ENCODE assay signal across 8 cellular contexts in the genomic region with DNA sequence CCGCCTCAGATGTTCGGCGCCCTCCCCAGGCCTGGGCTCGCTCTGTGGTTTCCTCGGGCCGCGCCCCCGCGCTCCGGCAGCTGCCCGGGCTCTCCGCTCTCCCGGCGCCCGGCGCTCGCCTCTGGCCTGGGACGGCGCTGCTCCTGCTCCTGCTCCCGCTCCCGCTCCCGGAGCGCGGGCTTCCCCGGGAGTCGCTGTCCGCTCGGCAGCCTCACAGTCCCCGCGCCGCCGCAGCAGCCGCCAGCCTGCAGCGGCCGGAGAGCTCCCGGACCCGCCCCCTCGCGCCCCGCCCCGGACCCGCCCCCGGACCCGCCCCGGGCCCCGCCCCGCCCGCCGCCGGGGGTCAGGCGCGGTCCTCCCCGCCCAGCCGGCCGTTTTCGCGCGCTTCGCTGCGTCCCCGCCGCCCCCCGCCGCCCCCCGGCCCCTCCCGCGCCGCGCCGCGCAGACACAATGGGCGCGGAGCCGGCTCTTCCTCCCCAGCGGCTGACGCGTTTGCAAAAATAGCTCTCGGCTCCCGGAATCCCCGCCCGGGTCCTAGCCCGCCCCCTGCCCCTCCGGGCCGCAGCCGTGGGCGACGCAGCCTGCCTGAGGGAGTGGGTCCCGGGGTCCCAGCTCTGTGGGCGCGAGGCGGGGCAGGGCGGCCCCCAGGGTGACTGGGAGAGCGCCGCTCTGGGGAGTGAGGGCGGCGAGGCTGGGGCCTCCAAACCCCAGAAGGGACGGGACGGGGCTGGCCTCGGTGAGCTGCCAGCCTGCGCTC. TPM values are rescaled to one million over a fixed set of nuclear protein-coding genes. Genes with fewer than 3 reads are reported as not detected.
DNase-seq lines count a peak whose midpoint lies in the region; ATAC-seq and TF ChIP-seq lines count a peak whose summit lies in the region.

A gene with protein sequence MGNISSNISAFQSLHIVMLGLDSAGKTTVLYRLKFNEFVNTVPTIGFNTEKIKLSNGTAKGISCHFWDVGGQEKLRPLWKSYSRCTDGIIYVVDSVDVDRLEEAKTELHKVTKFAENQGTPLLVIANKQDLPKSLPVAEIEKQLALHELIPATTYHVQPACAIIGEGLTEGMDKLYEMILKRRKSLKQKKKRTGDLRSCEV (minus strand): TSS at position 247 of the 757 bp plus-strand sequence. CDS start 495 bp downstream, outside the sequence.

- TF ChIP-seq CTCF in esophagus squamous epithelium (IDR thresholded peaks at IDR 0.05) (no peak), testis (IDR thresholded peaks at IDR 0.05) (no peak)

- H3K4me3 Mint-ChIP-seq in activated T-helper 1 cell treated with anti-CD3 and anti-CD28 coated beads, Interleukin-12 subunit alpha, Interleukin-12 subunit beta, Interleukin-2, Interleukin-4 antibody, amounts not matched to agents 30 ng/mL and 10 ng/mL and 1 ng/mL, durations not matched to agents 14 hours and 24 hours and 36 hours = peak within 1 kb of the TSS; percentile 93

- TF ChIP-seq POLR2A in esophagus squamous epithelium (IDR thresholded peaks at IDR 0.05) = peak in 3 of 4 donors; percentile 60 to 82 (median 82)
- TF ChIP-seq POLR2A in testis (IDR thresholded peaks at IDR 0.05) = no peak

- H3K27me3 ChIP-seq in NT2/D1 (ENCODE audit: insufficient read depth, insufficient read length) (peaks cover 20% of the 10 kb centered on the region), esophagus squamous epithelium (no peaks in the 10 kb centered on the region), muscle layer of duodenum (ENCODE audit: low read depth, low read length) (peaks cover 4% of the 10 kb centered on the region), testis (no peaks in the 10 kb centered on the region)

- intact Hi-C loops in activated T-helper 1 cell treated with anti-CD3 and anti-CD28 coated beads, Interleukin-12 subunit alpha, Interleukin-12 subunit beta, Interleukin-2, Interleukin-4 antibody, amounts not matched to agents 30 ng/mL and 10 ng/mL and 1 ng/mL, durations not matched to agents 14 hours and 24 hours and 36 hours (cut with micrococcal nuclease) = loop anchor here (1.0 kb wide), 1 partner anchor 51 kb away; no protein-coding TSS in a partner anchor
- intact Hi-C loops in esophagus squamous epithelium (cut with DNase I) = loop anchor here (5.0 kb wide), 1 partner anchor 205 kb away; no protein-coding TSS in a partner anchor
- intact Hi-C loops in testis (cut with DNase I; ENCODE audit: low total_unique reads) = no loop called here

- peak within 1 kb of the TSS; percentile 95 for H3K27ac Mint-ChIP-seq in activated T-helper 1 cell treated with anti-CD3 and anti-CD28 coated beads, Interleukin-12 subunit alpha, Interleukin-12 subunit beta, Interleukin-2, Interleukin-4 antibody, amounts not matched to agents 30 ng/mL and 10 ng/mL and 1 ng/mL, durations not matched to agents 14 hours and 24 hours and 36 hours

- peaks cover 38% of the 10 kb centered on the region for H3K36me3 ChIP-seq in NT2/D1 (ENCODE audit: insufficient read depth, insufficient read length, low read length)
- no peaks in the 10 kb centered on the region for H3K36me3 ChIP-seq in esophagus squamous epithelium
- H3K36me3 ChIP-seq in muscle layer of duodenum (ENCODE audit: control insufficient read depth in 1 of 2, insufficient read depth in 2 of 2, low read length in 2 of 2) = no peaks in the 10 kb centered on the region
- no peaks in the 10 kb centered on the region for H3K36me3 ChIP-seq in testis (ENCODE audit: low read depth, missing control alignments)

- peaks cover 26% of the 10 kb centered on the region for H3K36me3 Mint-ChIP-seq in activated T-helper 1 cell treated with anti-CD3 and anti-CD28 coated beads, Interleukin-12 subunit alpha, Interleukin-12 subunit beta, Interleukin-2, Interleukin-4 antibody, amounts not matched to agents 30 ng/mL and 10 ng/mL and 1 ng/mL, durations not matched to agents 14 hours and 24 hours and 36 hours (ENCODE audit: low read depth)

- ATAC-seq in GM18909 (IDR thresholded peaks at IDR 0.05; ENCODE audit: poor library complexity, unreplicated experiment) = peak; percentile 55
- ATAC-seq in HG03135 (IDR thresholded peaks at IDR 0.05; ENCODE audit: unreplicated experiment) = peak; percentile 50

- H3K27me3 Mint-ChIP-seq in activated T-helper 1 cell treated with anti-CD3 and anti-CD28 coated beads, Interleukin-12 subunit alpha, Interleukin-12 subunit beta, Interleukin-2, Interleukin-4 antibody, amounts not matched to agents 30 ng/mL and 10 ng/mL and 1 ng/mL, durations not matched to agents 14 hours and 24 hours and 36 hours (ENCODE audit: insufficient read depth) = no peaks in the 10 kb centered on the region

- H3K4me1 Mint-ChIP-seq in activated T-helper 1 cell treated with anti-CD3 and anti-CD28 coated beads, Interleukin-12 subunit alpha, Interleukin-12 subunit beta, Interleukin-2, Interleukin-4 antibody, amounts not matched to agents 30 ng/mL and 10 ng/mL and 1 ng/mL, durations not matched to agents 14 hours and 24 hours and 36 hours (ENCODE audit: low read depth) = peaks cover 46% of the 10 kb centered on the region

- DNase-seq in AG08396 (ENCODE audit: low spot score) (peak; percentile 91), NT2/D1 (ENCODE audit: low read depth, low spot score) (peak; percentile 58), esophagus squamous epithelium (lab: John Stamatoyannopoulos, UW) (no peak), testis (peak; percentile 70)
- DNase-seq in activated T-helper 1 cell treated with anti-CD3 and anti-CD28 coated beads, Interleukin-12 subunit alpha, Interleukin-12 subunit beta, Interleukin-2, Interleukin-4 antibody, amounts not matched to agents 30 ng/mL and 10 ng/mL and 1 ng/mL, durations not matched to agents 14 hours and 24 hours and 36 hours (ENCODE audit: low spot score) = peak; percentile 57

- peak within 1 kb of the TSS; percentile 100 for H3K4me3 ChIP-seq in NT2/D1 (ENCODE audit: insufficient read length, low read depth)
- H3K4me3 ChIP-seq in esophagus squamous epithelium = peak within 1 kb of the TSS; percentile 41 to 84 (median 69)
- H3K4me3 ChIP-seq in muscle layer of duodenum (ENCODE audit: low read depth in 1 of 2, low read length in 2 of 2) = peak within 1 kb of the TSS; percentile 67 to 75
- peak within 1 kb of the TSS; percentile 60 to 62 for H3K4me3 ChIP-seq in testis

- no peaks in the 10 kb centered on the region for H3K4me1 ChIP-seq in NT2/D1 (ENCODE audit: insufficient read depth, insufficient read length)
- peaks cover 6 to 51% (median 11%) of the 10 kb centered on the region in 3 donors for H3K4me1 ChIP-seq in esophagus squamous epithelium
- peaks cover 0 to 13% of the 10 kb centered on the region in 2 donors for H3K4me1 ChIP-seq in muscle layer of duodenum (ENCODE audit: control insufficient read depth in 1 of 2, insufficient read depth in 2 of 2, low read length in 2 of 2)
- H3K4me1 ChIP-seq in testis = no peaks in the 10 kb centered on the region

- no CpG with 5 or more reads among the region's 100 CpGs for WGBS in esophagus squamous epithelium, 2 donors
- 9% methylated on average over 29 of the region's 100 CpGs; no CpG with 5 or more reads in 1 of the 2 donors for WGBS in testis, 2 donors

- H3K27ac ChIP-seq in esophagus squamous epithelium (peak within 1 kb of the TSS; percentile 90 to 97 (median 93)), muscle layer of duodenum (ENCODE audit: low read length) (peak within 1 kb of the TSS; percentile 52), testis (peak within 1 kb of the TSS; percentile 31 to 59)

- H3K9me3 Mint-ChIP-seq in activated T-helper 1 cell treated with anti-CD3 and anti-CD28 coated beads, Interleukin-12 subunit alpha, Interleukin-12 subunit beta, Interleukin-2, Interleukin-4 antibody, amounts not matched to agents 30 ng/mL and 10 ng/mL and 1 ng/mL, durations not matched to agents 14 hours and 24 hours and 36 hours = no peaks in the 10 kb centered on the region

- no peaks in the 10 kb centered on the region for H3K9me3 ChIP-seq in NT2/D1 (ENCODE audit: insufficient read depth, low read length)
- no peaks in the 10 kb centered on the region for H3K9me3 ChIP-seq in esophagus squamous epithelium
- no peaks in the 10 kb centered on the region for H3K9me3 ChIP-seq in muscle layer of duodenum (ENCODE audit: control insufficient read depth in 1 of 2, low read length in 2 of 2)
- no peaks in the 10 kb centered on the region for H3K9me3 ChIP-seq in testis

- H3K9ac ChIP-seq in NT2/D1 (ENCODE audit: insufficient read length, low read depth) = peak within 1 kb of the TSS; percentile 100

RNA-seq across cellular contexts. Expression of the gene that starts here (rescaled TPM):
- 66.3 and 68.5 TPM in 2 replicates for total RNA-seq in activated T-helper 1 cell treated with anti-CD3 and anti-CD28 coated beads, Interleukin-12 subunit alpha, Interleukin-12 subunit beta, Interleukin-2, Interleukin-4 antibody, amounts not matched to agents 30 ng/mL and 10 ng/mL and 1 ng/mL, durations not matched to agents 14 hours and 24 hours and 36 hours
- 10 to 100 TPM; 11.2 to 27.1 (median 20.0) TPM for total RNA-seq in esophagus squamous epithelium
- total RNA-seq in testis = 1 to 10 TPM; 1.3 to 3.0 TPM
- 4.4 TPM for polyA plus RNA-seq in testis (ENCODE audit: insufficient read depth, low read depth, low replicate concordance)
